Comparison of ENCODE assay signal across 9 cellular contexts in genomic region chrX:14027511-14028019, GRCh38. TPM values are rescaled to one million over a fixed set of nuclear protein-coding genes. Genes with fewer than 3 reads are reported as not detected.
DNase-seq lines count a peak whose midpoint lies in the region; ATAC-seq and TF ChIP-seq lines count a peak whose summit lies in the region.
"Had no signal": no experiment of that assay in that cellular context is flagged by ENCODE, and none has a peak within 500 bp of the region (broad histone marks: within the 10 kb centered on the region; RNA-seq: fewer than 3 reads in every experiment).

No MANE protein-coding gene starts in this region.

- H3K27me3 ChIP-seq in HUES48 (ENCODE audit: control insufficient read depth, insufficient read depth, low read length) (no peaks in the 10 kb centered on the region), rectal smooth muscle tissue (ENCODE audit: control insufficient read depth, insufficient read depth, low read length) (no peaks in the 10 kb centered on the region)

- peaks cover 4% of the 10 kb centered on the region for H3K36me3 Mint-ChIP-seq in brain

- H3K4me1 ChIP-seq in HUES48 (ENCODE audit: control insufficient read depth, insufficient read depth, low read length) (peaks cover 47% of the 10 kb centered on the region), rectal smooth muscle tissue (ENCODE audit: control insufficient read depth, insufficient read depth, low read length) (no peaks in the 10 kb centered on the region)

- H3K9me3 ChIP-seq in HUES48 (ENCODE audit: control insufficient read depth, insufficient read depth, low read length) = no peaks in the 10 kb centered on the region

- no peaks in the 10 kb centered on the region for H3K9me3 Mint-ChIP-seq in brain
- H3K9me3 Mint-ChIP-seq: dendritic cell treated with granulocyte-macrophage colony-stimulating factor and Interleukin-4, amounts not matched to agents 40 ng/mL and 50 ng/mL, for 4 days had no signal

- H3K27me3 Mint-ChIP-seq in brain = peaks cover 3% of the 10 kb centered on the region
- H3K27me3 Mint-ChIP-seq: dendritic cell treated with granulocyte-macrophage colony-stimulating factor and Interleukin-4, amounts not matched to agents 40 ng/mL and 50 ng/mL, for 4 days had no signal

- H3K36me3 ChIP-seq in HUES48 (ENCODE audit: control insufficient read depth, insufficient read depth, low read length) (no peaks in the 10 kb centered on the region; the same call in 1 of the 2 replicates), rectal smooth muscle tissue (ENCODE audit: control insufficient read depth, insufficient read depth, low read length) (no peaks in the 10 kb centered on the region)

- peak; percentile 35 for ATAC-seq in GM19043 (IDR thresholded peaks at IDR 0.05; ENCODE audit: low read depth, unreplicated experiment)

- H3K4me1 Mint-ChIP-seq in brain = peaks cover 65% of the 10 kb centered on the region

- H3K4me3 Mint-ChIP-seq in brain = peak overlapping the region; percentile 50 to 96 (median 93)
- H3K4me3 Mint-ChIP-seq: dendritic cell treated with granulocyte-macrophage colony-stimulating factor and Interleukin-4, amounts not matched to agents 40 ng/mL and 50 ng/mL, for 4 days had no signal

- TF ChIP-seq CTCF in brain (conservative IDR thresholded peaks at IDR 0.05) = no peak

- H3K27ac ChIP-seq in HUES48 (ENCODE audit: low read depth, low read length) (peak overlapping the region; percentile 0), rectal smooth muscle tissue (ENCODE audit: low read depth, low read length) (peak overlapping the region; percentile 11)

- DNase-seq in Ammon's horn (ENCODE audit: low spot score) (peak; percentile 30), mesenteric fat pad (ENCODE audit: low spot score) (no peak), NCI-H446 (lab: John Stamatoyannopoulos, UW) (no peak), NCI-H2107 treated with DMSO at 0.1 percent for 48 hours (lab: John Stamatoyannopoulos, UW; ENCODE audit: unreplicated experiment) (no peak)

- H3K9ac ChIP-seq in HUES48 (ENCODE audit: low read depth, low read length) (no peak overlapping the region), rectal smooth muscle tissue (ENCODE audit: low read length) (no peak overlapping the region)

- peak overlapping the region; percentile 64 to 99 (median 85) for H3K27ac Mint-ChIP-seq in brain

- H3K4me3 ChIP-seq in HUES48 (ENCODE audit: low read depth, low read length) (peak overlapping the region; percentile 69; the same call in 1 of the 2 replicates), rectal smooth muscle tissue (ENCODE audit: low read length) (no peak overlapping the region)

RNA-seq across cellular contexts. Expression of gene GEMIN8, which starts 2.1 kb away (rescaled TPM):
- polyA plus RNA-seq in brain (ENCODE audit: insufficient read depth, low read depth, low replicate concordance) = 18.2 TPM
- 16.3 TPM for total RNA-seq in mesenteric fat pad
